ENCODE assay signal across 21 cellular contexts in the genomic region with DNA sequence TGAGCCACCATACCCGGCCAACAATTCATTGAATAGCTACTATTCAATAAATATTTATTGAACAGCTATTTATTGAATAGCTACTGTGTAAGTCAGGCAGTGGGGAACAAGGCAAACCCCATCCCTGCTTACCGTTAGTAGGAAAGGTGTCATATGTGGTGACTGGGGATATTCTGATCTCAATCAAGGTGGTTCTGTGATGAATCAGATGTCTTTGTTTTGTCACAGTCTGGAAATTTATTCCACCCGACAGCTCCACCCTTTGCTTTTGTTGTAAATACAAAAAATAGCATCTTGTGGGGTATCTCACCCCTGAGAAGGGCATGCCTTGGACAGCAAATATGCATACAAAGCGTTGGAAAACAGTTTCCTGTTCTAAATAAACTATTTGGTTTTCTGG. TPM values are rescaled to one million over a fixed set of nuclear protein-coding genes. Genes with fewer than 3 reads are reported as not detected.
DNase-seq lines count a peak whose midpoint lies in the region; ATAC-seq, FAIRE-seq and TF ChIP-seq lines count a peak whose summit lies in the region.
"Had no signal": no experiment of that assay in that cellular context is flagged by ENCODE, and none has a peak within 500 bp of the region (broad histone marks: within the 10 kb centered on the region; RNA-seq: fewer than 3 reads in every experiment).

No MANE protein-coding gene starts in this region.

- CTCF ChIA-PET in MCF 10A (lab: Yijun Ruan, JAX), result interaction anchor here (0.5 to 3.3 kb wide), 6 partner anchors 12 to 244 kb away, joined by 3 to 14 read pairs (median 3); no protein-coding TSS in a partner anchor
- CTCF ChIA-PET in mammary epithelial cell (lab: Charles Lee; ENCODE audit: low non-redundant PET), result no interaction called here

- no peaks in the 10 kb centered on the region for H3K27me3 Mint-ChIP-seq in MCF 10A (ENCODE audit: insufficient read depth, unreplicated experiment)

- no peak overlapping the region for H3K9ac ChIP-seq in mammary epithelial cell (ENCODE audit: insufficient read depth, low read length)
- H3K9ac ChIP-seq in keratinocyte (ENCODE audit: control insufficient read depth, extremely low read depth, insufficient read depth, low read length), result no peak overlapping the region
- H3K9ac ChIP-seq: GM23248 had no signal

- intact Hi-C loops in MCF 10A (cut with micrococcal nuclease) (no loop called here), mammary epithelial cell (cut with micrococcal nuclease) (no loop called here), vagina (cut with DNase I) (no loop called here)

- H3K36me3 Mint-ChIP-seq in MCF 10A (ENCODE audit: insufficient read depth, unreplicated experiment), result peaks cover 34% of the 10 kb centered on the region
- H3K36me3 Mint-ChIP-seq: CD4-positive, alpha-beta memory T cell; IgD-negative memory B cell had no signal

- peak overlapping the region; percentile 65 for H3K27ac Mint-ChIP-seq in MCF 10A (ENCODE audit: low read depth, unreplicated experiment)
- H3K27ac Mint-ChIP-seq: CD14-positive monocyte; CD4-positive, alpha-beta memory T cell; HFFc6; IgD-negative memory B cell had no signal

- DNase-seq in MCF 10A (ENCODE audit: unreplicated experiment) (no peak), mammary epithelial cell (no peak), bronchial epithelial cell (ENCODE audit: low read depth) (peak; percentile 79), keratinocyte (ENCODE audit: low read depth, low spot score) (no peak), vagina (ENCODE audit: extremely low spot score in 2 of 2) (no peak), T1000 (lab: John Stamatoyannopoulos, UW) (no peak), mucosa of gallbladder (ENCODE audit: low spot score) (no peak)
- DNase-seq: AML-193; Calu3; CD4-positive, alpha-beta memory T cell; DMS79 treated with DMSO at 0.1 percent for 48 hours; GF-D8; GM23248; HFFc6 had no signal

- dilution Hi-C loops in mammary epithelial cell (cut with HindIII; ENCODE audit: low sequenced_read_pairs), result no loop called here
- dilution Hi-C loops in keratinocyte (cut with MboI; ENCODE audit: extremely low pct_ligation_motif_present, low sequenced_read_pairs), result no loop called here

- H3K9me3 ChIP-seq in mammary epithelial cell (replicated peaks; ENCODE audit: insufficient read depth, low read length) (no peaks in the 10 kb centered on the region), keratinocyte (ENCODE audit: control insufficient read depth, low read depth, low read length) (no peaks in the 10 kb centered on the region), vagina (no peaks in the 10 kb centered on the region)
- H3K9me3 ChIP-seq: A549, HAP-1 had no signal

- BruUV-seq in MCF 10A (replicated peaks; lab: Mats Ljungman, UMichigan) (no TSS peak), mammary epithelial cell (replicated peaks; lab: Mats Ljungman, UMichigan) (no TSS peak)

- WGBS in mammary epithelial cell (ENCODE audit: low coverage, missing lambda C conversion rate), result 89% methylated on average over 3 of the region's 4 CpGs

- H3K4me3 ChIP-seq in mammary epithelial cell (replicated peaks in 1 of 3; ENCODE audit: insufficient read depth in 1 of 3, low read depth in 2 of 3, low read length in 3 of 3), result no peak overlapping the region
- H3K4me3 ChIP-seq in bronchial epithelial cell (ENCODE audit: low read depth, low read length), result no peak overlapping the region
- no peak overlapping the region for H3K4me3 ChIP-seq in keratinocyte (ENCODE audit: control insufficient read depth in 2 of 3, extremely low read depth in 1 of 3, insufficient read depth in 2 of 3, low read depth in 1 of 3, low read length in 3 of 3)
- no peak overlapping the region for H3K4me3 ChIP-seq in vagina
- H3K4me3 ChIP-seq: A549, GM23248, HAP-1 had no signal

- TF ChIP-seq POLR2A in vagina (IDR thresholded peaks at IDR 0.05), result no peak

- no peaks in the 10 kb centered on the region for H3K9me3 Mint-ChIP-seq in MCF 10A (ENCODE audit: unreplicated experiment)

- TF ChIP-seq CTCF in MCF 10A (IDR thresholded peaks at IDR 0.05; ENCODE audit: unreplicated experiment) (no peak), mammary epithelial cell (conservative IDR thresholded peaks at IDR 0.05 in 1 of 2, IDR thresholded peaks at IDR 0.05 in 1 of 2; ENCODE audit: extremely low read depth in 1 of 2, insufficient read depth in 1 of 2, low read depth in 1 of 2, low read length in 2 of 2) (no peak), bronchial epithelial cell (IDR thresholded peaks at IDR 0.05; ENCODE audit: insufficient read depth, low read length, severe bottlenecking) (no peak), keratinocyte (optimal IDR thresholded peaks at IDR 0.05 in 1 of 3, IDR thresholded peaks at IDR 0.05 in 1 of 3, conservative IDR thresholded peaks at IDR 0.05 in 1 of 3; ENCODE audit: extremely low read depth in 1 of 3, insufficient read depth in 2 of 3, low read length in 3 of 3) (no peak), vagina (IDR thresholded peaks at IDR 0.05) (no peak)

- no peaks in the 10 kb centered on the region for H3K79me2 ChIP-seq in mammary epithelial cell (ENCODE audit: insufficient read depth, low read length)
- peaks cover 25% of the 10 kb centered on the region for H3K79me2 ChIP-seq in keratinocyte (ENCODE audit: control insufficient read depth, insufficient read depth, low read length)

- peaks cover 2% of the 10 kb centered on the region for H3K9me1 ChIP-seq in keratinocyte (ENCODE audit: control insufficient read depth, extremely low read depth, insufficient read depth, low read length)

- H3K4me1 ChIP-seq in mammary epithelial cell (ENCODE audit: insufficient read depth, low read length) (peaks cover 12% of the 10 kb centered on the region), keratinocyte (ENCODE audit: control insufficient read depth, extremely low read depth, insufficient read depth, low read length) (peaks cover 71% of the 10 kb centered on the region), vagina (peaks cover 64% of the 10 kb centered on the region)
- H3K4me1 ChIP-seq: A549 had no signal

- H3K4me3 Mint-ChIP-seq in MCF 10A (ENCODE audit: unreplicated experiment), result no peak overlapping the region
- H3K4me3 Mint-ChIP-seq: CD4-positive, alpha-beta memory T cell; HFFc6; IgD-negative memory B cell had no signal

- H3K4me2 ChIP-seq in mammary epithelial cell (ENCODE audit: insufficient read depth, low read depth, low read length) (no peak overlapping the region), keratinocyte (ENCODE audit: control insufficient read depth, extremely low read depth, insufficient read depth, low read depth, low read length) (peak overlapping the region; percentile 8)
- H3K4me2 ChIP-seq: A549 had no signal

- no peak overlapping the region for H2AFZ ChIP-seq in mammary epithelial cell (ENCODE audit: low read depth, low read length)
- H2AFZ ChIP-seq in keratinocyte (ENCODE audit: control insufficient read depth, low read length), result no peak overlapping the region
- H2AFZ ChIP-seq: GM23248 had no signal

- no peaks in the 10 kb centered on the region for H4K20me1 ChIP-seq in mammary epithelial cell (ENCODE audit: insufficient read depth, low read length)
- H4K20me1 ChIP-seq in keratinocyte (ENCODE audit: control insufficient read depth, extremely low read depth, insufficient read depth, low read length), result no peaks in the 10 kb centered on the region

- in situ Hi-C loops in mammary epithelial cell (cut with MboI; ENCODE audit: low sequenced_read_pairs in 2 of 2), result no loop called here

- POLR2A ChIA-PET in MCF 10A (lab: Yijun Ruan, JAX), result interaction anchor here (0.6 to 3.7 kb wide), 9 partner anchors 11 to 1563 kb away, joined by 3 to 63 read pairs (median 8); no protein-coding TSS in a partner anchor

- FAIRE-seq in bronchial epithelial cell (lab: Jason Lieb, UNC) (no peak), keratinocyte (lab: Jason Lieb, UNC) (peak; percentile 70)
- FAIRE-seq: A549, HepG2 had no signal

- H3K4me1 Mint-ChIP-seq in MCF 10A (ENCODE audit: insufficient read depth, unreplicated experiment), result peaks cover 51% of the 10 kb centered on the region
- H3K4me1 Mint-ChIP-seq: CD4-positive, alpha-beta memory T cell; IgD-negative memory B cell had no signal

- H3K27me3 ChIP-seq in mammary epithelial cell (ENCODE audit: insufficient read depth, low read length) (no peaks in the 10 kb centered on the region), bronchial epithelial cell (ENCODE audit: control insufficient read depth, insufficient read depth, low read length) (no peaks in the 10 kb centered on the region), keratinocyte (ENCODE audit: control insufficient read depth, extremely low read depth, insufficient read depth, low read length) (no peaks in the 10 kb centered on the region), vagina (no peaks in the 10 kb centered on the region)

- H3K36me3 ChIP-seq in mammary epithelial cell (ENCODE audit: insufficient read depth, low read length), result no peaks in the 10 kb centered on the region
- no peaks in the 10 kb centered on the region for H3K36me3 ChIP-seq in bronchial epithelial cell (ENCODE audit: control insufficient read depth, insufficient read depth, low read length)
- H3K36me3 ChIP-seq in keratinocyte (ENCODE audit: control insufficient read depth in 2 of 2, extremely low read depth in 1 of 2, insufficient read depth in 2 of 2, low read length in 2 of 2), result peaks cover 0 to 3% of the 10 kb centered on the region in 2 experiments
- no peaks in the 10 kb centered on the region for H3K36me3 ChIP-seq in vagina

- no peak overlapping the region for H3K27ac ChIP-seq in mammary epithelial cell (ENCODE audit: insufficient read depth, low read depth, low read length)
- peak overlapping the region; percentile 43 for H3K27ac ChIP-seq in keratinocyte (ENCODE audit: control insufficient read depth, insufficient read depth, low read length)
- peak overlapping the region; percentile 95 for H3K27ac ChIP-seq in vagina
- H3K27ac ChIP-seq: 22Rv1, A549, GM23248 had no signal

- no peak for ATAC-seq in HG03439 (IDR thresholded peaks at IDR 0.05; ENCODE audit: unreplicated experiment)
- ATAC-seq: A549, HepG2 had no signal

RNA-seq across cellular contexts. Expression of gene PDPN, which starts 5.3 kb away (rescaled TPM):
- total RNA-seq in MCF 10A (2022), result 30.7 and 35.1 TPM in 2 replicates
- total RNA-seq in mammary epithelial cell, result 10 to 100 TPM; 33.7 to 39.4 TPM
- 10.8 TPM for polyA plus RNA-seq in mammary epithelial cell
- polyA minus RNA-seq in mammary epithelial cell, result 31.4 TPM
- total RNA-seq in bronchial epithelial cell, result 3.2 and 3.5 TPM in 2 replicates
- polyA plus RNA-seq in keratinocyte, result 27.5 to 110 TPM (median 29.9 TPM) in 3 replicates
- 42.5 TPM for polyA plus RNA-seq in keratinocyte (2011; ENCODE audit: low read depth)
- polyA plus RNA-seq in keratinocyte (2011; cell fraction: cytosol; rRNA removed), result 79.0 and 96.5 TPM in 2 replicates
- polyA plus RNA-seq in keratinocyte (2011; cell fraction: nucleus; rRNA removed), result 132 and 134 TPM in 2 replicates
- 61.7 and 117 TPM in 2 replicates for polyA plus RNA-seq in keratinocyte (2012; ENCODE audit: low replicate concordance)
- polyA minus RNA-seq in keratinocyte, result 15.7 to 66.3 TPM (median 23.9 TPM) in 3 replicates
- polyA minus RNA-seq in keratinocyte (2011; cell fraction: cytosol; rRNA and poly(A)+ RNA removed), result 37.0 TPM
- polyA minus RNA-seq in keratinocyte (2011; cell fraction: nucleus; rRNA and poly(A)+ RNA removed), result 17.3 and 46.8 TPM in 2 replicates
- total RNA-seq in vagina, result 43.7 TPM
- total RNA-seq in mucosa of gallbladder, result 37.5 TPM
- total RNA-seq: Calu3; CD4-positive, alpha-beta memory T cell; HepG2; HFFc6 had no signal
- polyA plus RNA-seq: A549; CD14-positive monocyte; CD4-positive, alpha-beta memory T cell; HepG2; IgD-negative memory B cell had no signal
